ENCODE assay signal across 10 cellular contexts in the genomic region with DNA sequence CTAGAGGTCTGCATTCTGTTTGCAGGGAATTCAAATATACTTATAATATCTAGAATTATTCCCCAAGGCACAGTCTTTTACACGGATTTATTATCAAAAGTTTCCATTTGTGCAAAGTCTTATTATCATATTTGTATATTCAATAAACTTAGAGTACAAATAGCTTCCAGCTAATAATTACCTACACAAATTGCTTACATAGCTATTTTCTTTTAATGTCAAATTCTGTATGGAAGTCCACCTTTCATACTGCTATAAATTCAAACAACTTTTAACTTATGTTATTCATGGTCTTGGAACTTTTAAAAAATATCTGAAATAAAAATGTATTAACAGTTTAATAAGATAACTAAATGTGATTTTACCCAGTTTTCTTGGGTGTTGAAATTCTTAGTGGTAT. TPM values are rescaled to one million over a fixed set of nuclear protein-coding genes. Genes with fewer than 3 reads are reported as not detected.
"Had no signal": no experiment of that assay in that cellular context is flagged by ENCODE, and none has a peak within 500 bp of the region (broad histone marks: within the 10 kb centered on the region; RNA-seq: fewer than 3 reads in every experiment).

No MANE protein-coding gene starts in this region.

- H3K27ac ChIP-seq: HL-60 had no signal

- H3K4me3 ChIP-seq: GM23338, HAP-1 had no signal

- H3K36me3 ChIP-seq: HAP-1 had no signal

- H3K4me1 ChIP-seq: HAP-1 had no signal

- FAIRE-seq: H1 had no signal

- H3K4me2 ChIP-seq: GM23338 had no signal

- H3K9me3 ChIP-seq: HAP-1 had no signal

- DNase-seq: H7, HFFc6, KG1 had no signal

- ATAC-seq: GM23338, HCT116 had no signal

- H2AFZ ChIP-seq: GM23338 had no signal

RNA-seq across cellular contexts. Expression of a gene that starts 13.1 kb away (rescaled TPM):
- total RNA-seq: HFFc6, HT1080 had no signal
- polyA plus RNA-seq: IgD-negative memory B cell had no signal
